ENCODE assay signal across 8 cellular contexts in genomic region chr15:89243691-89244511, GRCh38. TPM values are rescaled to one million over a fixed set of nuclear protein-coding genes. Genes with fewer than 3 reads are reported as not detected.
A peak's percentile ranks its signal among the peaks of the same experiment; 100 is the strongest.
DNase-seq lines count a peak whose midpoint lies in the region; ATAC-seq and TF ChIP-seq lines count a peak whose summit lies in the region.

Gene FANCI, plus strand, starts transcription at chr15:89243979. Its CDS starts 3,669 bp downstream, at chr15:89247648.

- 0% methylated on average over 40 of the region's 66 CpGs for WGBS in esophagus muscularis mucosa

- H3K4me3 ChIP-seq in esophagus muscularis mucosa = peak within 1 kb of the TSS; percentile 61 to 86 (median 74)

- H3K9me3 Mint-ChIP-seq in activated T-cell treated with anti-CD3 and anti-CD28 coated beads, Interleukin-2, amount 50 U/mL, for 4 hours = no peaks in the 10 kb centered on the region

- TF ChIP-seq POLR2A in esophagus muscularis mucosa (IDR thresholded peaks at IDR 0.05; ENCODE audit: low read depth) = no peak

- H3K27me3 ChIP-seq in esophagus muscularis mucosa = no peaks in the 10 kb centered on the region

- no peak for TF ChIP-seq EP300 in esophagus muscularis mucosa (IDR thresholded peaks at IDR 0.05)

- peaks cover 28% of the 10 kb centered on the region for H3K4me1 Mint-ChIP-seq in activated T-cell treated with anti-CD3 and anti-CD28 coated beads, Interleukin-2, amount 50 U/mL, for 4 hours (ENCODE audit: low read depth)

- intact Hi-C loops in esophagus muscularis mucosa (cut with DNase I) = loop anchor here (5.0 kb wide), 2 partner anchors 37 to 88 kb away; partner anchors contain the start of gene POLG

- H3K4me1 ChIP-seq in esophagus muscularis mucosa = peaks cover 16 to 21% (median 17%) of the 10 kb centered on the region in 4 donors

- TF ChIP-seq CTCF in esophagus muscularis mucosa (IDR thresholded peaks at IDR 0.05) = peak; percentile 46 to 59 (median 51)

- H3K9me3 ChIP-seq in esophagus muscularis mucosa = no peaks in the 10 kb centered on the region

- ATAC-seq in GM21723 (IDR thresholded peaks at IDR 0.05; ENCODE audit: unreplicated experiment) = peak; percentile 93
- peak; percentile 95 for ATAC-seq in activated T-cell treated with anti-CD3 and anti-CD28 coated beads, Interleukin-2, amount 50 U/mL, for 4 hours

- no peaks in the 10 kb centered on the region for H3K36me3 ChIP-seq in esophagus muscularis mucosa

- DNase-seq in DMS79 treated with DMSO at 0.1 percent for 48 hours (lab: John Stamatoyannopoulos, UW) (peak; percentile 73), KG1 (lab: John Stamatoyannopoulos, UW) (peak; percentile 79), esophagus muscularis mucosa (ENCODE audit: extremely low spot score) (peak; percentile 97), myocyte (ENCODE audit: low read depth) (peak; percentile 96)
- peak; percentile 95 for DNase-seq in activated T-cell treated with anti-CD3 and anti-CD28 coated beads, Interleukin-2, amount 50 U/mL, for 4 hours
- DNase-seq in stimulated activated CD8-positive, alpha-beta memory T cell treated with anti-CD3 and anti-CD28 coated beads, Interleukin-7, amount 100 ng/mL, for 48 hours (ENCODE audit: extremely low read depth in 1 of 2, low read depth in 1 of 2) = peak; percentile 95 to 96

- H3K27ac ChIP-seq in esophagus muscularis mucosa (replicated peaks in 1 of 4) = peak within 1 kb of the TSS; percentile 54 to 71 (median 60)

- peaks cover 18% of the 10 kb centered on the region for H3K36me3 Mint-ChIP-seq in activated T-cell treated with anti-CD3 and anti-CD28 coated beads, Interleukin-2, amount 50 U/mL, for 4 hours (ENCODE audit: insufficient read depth)

- peak within 1 kb of the TSS; percentile 93 for H3K4me3 Mint-ChIP-seq in activated T-cell treated with anti-CD3 and anti-CD28 coated beads, Interleukin-2, amount 50 U/mL, for 4 hours

- H3K27me3 Mint-ChIP-seq in activated T-cell treated with anti-CD3 and anti-CD28 coated beads, Interleukin-2, amount 50 U/mL, for 4 hours (ENCODE audit: low read depth) = no peaks in the 10 kb centered on the region

TF ChIP-seq in PFSK-1, 5 proteins besides CTCF, POLR2A, EP300 and RAD21:
- TF ChIP-seq FOXP2 (optimal IDR thresholded peaks at IDR 0.05; ENCODE audit: borderline replicate concordance, extremely low read depth, extremely low read length, insufficient read depth) (peak; percentile 81), REST (IDR thresholded peaks at IDR 0.05; ENCODE audit: insufficient read depth in 1 of 2, low read depth in 2 of 2, low read length in 2 of 2) (no peak), SIN3A (IDR thresholded peaks at IDR 0.05; ENCODE audit: borderline replicate concordance, insufficient read depth, low read length) (peak; percentile 87; the same call in 1 of the 2 replicates), POLR2AphosphoS5 (IDR thresholded peaks at IDR 0.05; ENCODE audit: low read depth, low read length) (peak; percentile 58; the same call in 1 of the 2 replicates), TAF1 (IDR thresholded peaks at IDR 0.05; ENCODE audit: borderline replicate concordance, insufficient read depth, low read length) (no peak)

RNA-seq across cellular contexts. Expression of gene FANCI, which starts in this region (rescaled TPM):
- polyA plus RNA-seq in PFSK-1 (2012; ENCODE audit: insufficient read length, low read depth) = 15.9 TPM
- 10 to 100 TPM; 50.3 to 65.1 (median 52.6) TPM for total RNA-seq in activated T-cell treated with anti-CD3 and anti-CD28 coated beads, Interleukin-2, amount 50 U/mL, for 4 hours
- total RNA-seq in esophagus muscularis mucosa (10 to 100 TPM in 1 of 4 donors, 1 to 10 TPM in 3; 3.5 to 10.2 (median 4.0) TPM), myocyte (2.0 and 2.1 TPM in 2 replicates)
- polyA plus RNA-seq in myocyte (2012) = 1.4 TPM

Comparison
In these comparisons a context has a peak if more than half of its experiments do, and no peak if none do; other contexts are left out.
1. Peak in every context shown above with its lines: DNase-seq, ATAC-seq, H3K4me3 ChIP-seq and H3K27ac ChIP-seq.
2. RNA of gene FANCI (total RNA-seq): 50.3 to 65.1 TPM in activated T-cell treated with anti-CD3 and anti-CD28 coated beads, Interleukin-2, amount 50 U/mL, for 4 hours; 3.5 to 10.2 TPM in esophagus muscularis mucosa and 2.0 to 2.1 TPM in myocyte; every median in the first group is over 4 times any median in the second.